Comparison of ENCODE assay signal across 15 cellular contexts in genomic region chr12:90851800-90852718, GRCh38.
"Had no signal": no experiment of that assay in that cellular context is flagged by ENCODE, and none has a peak within 500 bp of the region (broad histone marks: within the 10 kb centered on the region; RNA-seq: fewer than 3 reads in every experiment).

No MANE protein-coding gene starts in this region.

- H3K9me3 ChIP-seq: right atrium auricular region, tibial artery had no signal

- FAIRE-seq: endometrium, islet of Langerhans, small intestine had no signal

- H3K4me1 ChIP-seq: right atrium auricular region, tibial artery had no signal

- H3K27me3 ChIP-seq: cardiac muscle cell, right atrium auricular region, tibial artery had no signal

- H3K27ac ChIP-seq: cardiac muscle cell, right atrium auricular region, tibial artery had no signal

- H3K4me3 ChIP-seq: cardiac muscle cell, right atrium auricular region, tibial artery had no signal

- H3K36me3 ChIP-seq: cardiac muscle cell, right atrium auricular region, tibial artery had no signal

- ATAC-seq: esophagus mucosa had no signal

- DNase-seq: activated CD4-positive, alpha-beta T cell treated with anti-CD3 and anti-CD28 coated beads for 1 hour; activated CD4-positive, alpha-beta T cell treated with anti-CD3 and anti-CD28 coated beads, Interleukin-2, amount 50 U/mL, for 4 hours; activated naive CD4-positive, alpha-beta T cell treated with anti-CD3 and anti-CD28 coated beads, Interleukin-2, amount 10 ng/mL, durations not matched to agents 7 days and 5 days; nucleus accumbens; posterior cingulate gyrus; small intestine; stimulated activated CD4-positive, alpha-beta T cell treated with anti-CD3 and anti-CD28 coated beads, Interleukin-4, amount 100 ng/mL, for 24 hours; stimulated activated naive CD4-positive, alpha-beta T cell; T1000; tibial artery had no signal
